In the genomic region with DNA sequence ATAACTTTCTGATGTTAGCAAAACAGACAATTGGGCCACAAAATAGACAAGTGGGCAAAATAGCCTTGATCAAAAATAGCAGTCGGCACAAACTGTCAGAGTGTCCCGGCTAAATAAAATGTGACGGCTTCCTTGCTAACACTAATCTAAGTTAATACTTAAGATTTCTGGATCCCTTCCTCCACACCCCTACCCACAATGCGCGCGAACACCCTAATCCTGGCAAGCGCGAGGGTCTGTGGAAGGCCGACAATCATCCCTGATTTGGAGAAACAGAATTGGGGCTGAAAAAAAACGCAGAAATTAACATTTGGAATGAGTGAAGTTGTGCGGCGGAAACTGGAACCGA, we compare ENCODE assay signal across 1 cellular context.
TF ChIP-seq lines count a peak whose summit lies in the region.

No MANE protein-coding gene starts in this region.

TF ChIP-seq in H1, 55 proteins besides CTCF, POLR2A, EP300 and RAD21:
- TF ChIP-seq TAF7 (optimal IDR thresholded peaks at IDR 0.05; ENCODE audit: borderline replicate concordance, low read depth, low read length): no peak
- TF ChIP-seq JUND (IDR thresholded peaks at IDR 0.05; ENCODE audit: low read length): no peak
- TF ChIP-seq MAFK (IDR thresholded peaks at IDR 0.05; ENCODE audit: low read depth, low read length): no peak
- TF ChIP-seq CTBP2 (IDR thresholded peaks at IDR 0.05; ENCODE audit: borderline replicate concordance, insufficient read depth, insufficient read length, low read length): no peak
- TF ChIP-seq TCF12 (IDR thresholded peaks at IDR 0.05; ENCODE audit: low read depth, low read length): no peak
- no peak for TF ChIP-seq SP4 (IDR thresholded peaks at IDR 0.05; ENCODE audit: low read length)
- no peak for TF ChIP-seq KDM5A (IDR thresholded peaks at IDR 0.05; ENCODE audit: low read length)
- no peak for TF ChIP-seq BACH1 (IDR thresholded peaks at IDR 0.05; ENCODE audit: low read length)
- no peak for TF ChIP-seq EZH2 (IDR thresholded peaks at IDR 0.05; ENCODE audit: low read depth, low read length, severe bottlenecking)
- TF ChIP-seq SIX5 (IDR thresholded peaks at IDR 0.05; ENCODE audit: low read depth, low read length): no peak
- no peak for TF ChIP-seq KDM1A (IDR thresholded peaks at IDR 0.05; ENCODE audit: borderline replicate concordance, low read length)
- no peak for TF ChIP-seq SIRT6 (IDR thresholded peaks at IDR 0.05; ENCODE audit: low read length)
- no peak for TF ChIP-seq CHD2 (IDR thresholded peaks at IDR 0.05; ENCODE audit: low read length)
